Comparison of ENCODE assay signal across 8 cellular contexts in the genomic region with DNA sequence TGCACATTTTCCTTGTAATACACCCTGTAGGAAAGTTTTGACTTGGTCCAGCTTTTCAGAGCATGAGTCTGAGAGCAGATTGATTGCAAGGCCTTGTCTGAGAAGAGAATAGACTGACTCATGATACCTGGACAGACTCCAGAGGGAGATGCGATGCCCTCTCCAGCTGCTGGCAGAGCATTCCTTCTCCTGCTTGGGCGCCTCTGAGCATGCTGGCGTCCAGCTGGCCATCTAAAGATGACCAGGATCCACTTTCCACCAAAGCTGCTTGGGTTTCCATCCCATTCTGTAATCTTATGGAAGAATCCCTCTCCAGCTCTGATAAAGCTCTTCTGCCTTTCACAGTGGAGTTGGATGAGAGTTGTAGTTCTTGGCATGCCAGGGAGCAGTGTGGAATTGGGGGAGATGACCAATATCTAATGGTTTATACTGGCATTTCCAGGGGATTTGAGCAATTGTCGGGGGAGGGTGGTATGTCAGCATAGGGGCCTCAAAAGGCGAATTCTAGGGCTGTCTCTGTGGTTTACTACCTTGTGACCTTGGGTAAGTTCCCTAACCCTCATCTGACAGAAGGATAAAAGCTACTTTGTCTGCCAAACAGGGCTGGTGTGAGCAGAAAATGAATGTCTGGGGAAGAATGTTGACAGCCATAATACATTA. TPM values are rescaled to one million over a fixed set of nuclear protein-coding genes. Genes with fewer than 3 reads are reported as not detected.
A peak's percentile ranks its signal among the peaks of the same experiment; 100 is the strongest.
DNase-seq lines count a peak whose midpoint lies in the region; ATAC-seq and TF ChIP-seq lines count a peak whose summit lies in the region.

No MANE protein-coding gene starts in this region.

- H3K27ac ChIP-seq in AG04450 (ENCODE audit: low read depth, low read length) (peak overlapping the region; percentile 80), testis (peak overlapping the region; percentile 36 to 71)

- in situ Hi-C loops in astrocyte of the spinal cord (cut with HindIII; ENCODE audit: low sequenced_read_pairs) = no loop called here

- intact Hi-C loops in testis (cut with DNase I; ENCODE audit: low total_unique reads) = no loop called here

- TF ChIP-seq POLR2A in testis (IDR thresholded peaks at IDR 0.05) = no peak

- POLR2A ChIA-PET in AG04450 (lab: Yijun Ruan, JAX) = interaction anchor here (0.5 to 1.2 kb wide), 6 partner anchors 10 to 25 kb away, joined by 3 to 11 read pairs (median 6); partner anchors contain the start of gene SZRD1

- ATAC-seq in GM18858 (IDR thresholded peaks at IDR 0.05; ENCODE audit: unreplicated experiment) = no peak

- CTCF ChIA-PET in AG04450 (lab: Charles Lee) = interaction anchor here (0.7 kb wide), 1 partner anchor 9 kb away, joined by 11 read pairs; no protein-coding TSS in a partner anchor

- DNase-seq in AG04450 (ENCODE audit: low read depth, low spot score) (peak; percentile 44), HS-5 (ENCODE audit: low read depth) (peak; percentile 63), astrocyte of the spinal cord (ENCODE audit: low read depth, low spot score) (peak; percentile 76), kidney glomerular epithelial cell (lab: John Stamatoyannopoulos, UW) (peak; percentile 86), testis (peak; percentile 46), islet precursor cell (no peak), NCI-H1417 treated with DMSO at 0.1 percent for 48 hours (lab: John Stamatoyannopoulos, UW) (no peak)

- H3K4me3 ChIP-seq in AG04450 (ENCODE audit: low read depth, low read length) (peak overlapping the region; percentile 52), astrocyte of the spinal cord (ENCODE audit: low read depth, low read length) (no peak overlapping the region), testis (no peak overlapping the region)

- no peaks in the 10 kb centered on the region for H3K36me3 ChIP-seq in testis (ENCODE audit: low read depth, missing control alignments)

- H3K9me3 ChIP-seq in AG04450 (ENCODE audit: control insufficient read depth, insufficient read depth, low read length) (no peaks in the 10 kb centered on the region), testis (no peaks in the 10 kb centered on the region)

- 59 to 70% methylated on average over 5 of the region's 5 CpGs for WGBS in testis, 2 donors

- peaks cover 20% of the 10 kb centered on the region for H3K4me1 ChIP-seq in testis

- H3K27me3 ChIP-seq in AG04450 (ENCODE audit: control insufficient read depth, insufficient read depth, low read length) (no peaks in the 10 kb centered on the region), testis (no peaks in the 10 kb centered on the region)

- TF ChIP-seq CTCF in AG04450 (IDR thresholded peaks at IDR 0.05; ENCODE audit: low read depth, low read length) = no peak
- no peak for TF ChIP-seq CTCF in astrocyte of the spinal cord (IDR thresholded peaks at IDR 0.05; ENCODE audit: low read depth, low read length)
- TF ChIP-seq CTCF in testis (IDR thresholded peaks at IDR 0.05) = no peak

RNA-seq across cellular contexts. Expression of gene SZRD1, which starts 19.5 kb away (rescaled TPM):
- polyA plus RNA-seq in AG04450 (2011; rRNA removed) (92.0 and 119 TPM in 2 replicates), testis (ENCODE audit: insufficient read depth, low read depth, low replicate concordance) (88.5 TPM)
- 76.0 and 99.9 TPM in 2 replicates for polyA minus RNA-seq in AG04450 (2011; rRNA and poly(A)+ RNA removed)
- 10 to 100 TPM; 47.8 to 57.9 TPM for total RNA-seq in testis

RNA-seq across cellular contexts. Expression of gene FBXO42, which starts 34.3 kb away (rescaled TPM):
- polyA plus RNA-seq in AG04450 (2011; rRNA removed) (15.1 and 16.8 TPM in 2 replicates), testis (ENCODE audit: insufficient read depth, low read depth, low replicate concordance) (25.0 TPM)
- polyA minus RNA-seq in AG04450 (2011; rRNA and poly(A)+ RNA removed) = 23.9 and 24.0 TPM in 2 replicates
- total RNA-seq in testis = 10 to 100 TPM; 42.0 to 45.6 TPM

RNA-seq across cellular contexts. Expression of gene SPATA21, which starts 50.6 kb away (rescaled TPM):
- polyA plus RNA-seq in AG04450 (2011; rRNA removed) = 0.04 TPM in 1 of 2 replicates, not detected in the other
- polyA minus RNA-seq in AG04450 (2011; rRNA and poly(A)+ RNA removed) = not detected in 2 replicates
- total RNA-seq in testis = 1 to 10 TPM; 2.7 to 6.0 TPM
- polyA plus RNA-seq in testis (ENCODE audit: insufficient read depth, low read depth, low replicate concordance) = 10.2 TPM

RNA-seq across cellular contexts. Expression of gene NECAP2, which starts 53.9 kb away (rescaled TPM):
- 108 and 111 TPM in 2 replicates for polyA plus RNA-seq in AG04450 (2011; rRNA removed)
- polyA minus RNA-seq in AG04450 (2011; rRNA and poly(A)+ RNA removed) = 76.6 and 91.7 TPM in 2 replicates
- total RNA-seq in testis = 100 to 1,000 TPM in 1 of 2 donors, 10 to 100 TPM in 1; 96.8 to 113 TPM
- polyA plus RNA-seq in testis (ENCODE audit: insufficient read depth, low read depth, low replicate concordance) = 88.2 TPM

Comparison
In these comparisons a context has a peak if more than half of its experiments do, and no peak if none do; other contexts are left out.
1. DNase-seq: peak in AG04450 (single experiment), HS-5 (single experiment), astrocyte of the spinal cord (single experiment), kidney glomerular epithelial cell (single experiment) and testis (single experiment); none in islet precursor cell (single experiment) and NCI-H1417 treated with DMSO at 0.1 percent for 48 hours (single experiment).
2. RNA of gene SPATA21, which starts 50.6 kb away (polyA plus RNA-seq): 10.2 TPM in testis (single experiment); 0.04 TPM in AG04450; every median in the first group is over 10 times any median in the second.